In the genomic region with DNA sequence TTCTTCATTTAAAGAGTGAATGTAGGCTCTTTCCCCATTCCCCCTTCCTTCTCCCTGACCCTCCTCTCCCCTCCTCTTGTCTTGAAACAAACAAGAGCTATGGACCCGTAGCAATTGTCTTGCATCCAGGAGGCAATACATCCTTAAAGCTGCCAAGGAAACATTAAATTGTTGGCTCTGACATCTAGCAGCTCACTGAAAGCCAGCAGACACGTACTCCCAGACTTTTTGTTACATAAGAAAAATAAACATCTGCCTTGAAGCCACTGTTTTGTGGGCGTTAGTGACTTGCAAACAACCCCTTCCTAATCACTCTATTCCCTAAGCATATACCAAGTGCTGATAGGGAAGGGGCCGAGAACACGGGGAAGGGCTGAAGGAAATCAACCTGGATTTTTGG, we compare ENCODE assay signal across 33 cellular contexts. TPM values are rescaled to one million over a fixed set of nuclear protein-coding genes. Genes with fewer than 3 reads are reported as not detected.
DNase-seq lines count a peak whose midpoint lies in the region; ATAC-seq, FAIRE-seq and TF ChIP-seq lines count a peak whose summit lies in the region.
"Had no signal": no experiment of that assay in that cellular context is flagged by ENCODE, and none has a peak within 500 bp of the region (broad histone marks: within the 10 kb centered on the region; RNA-seq: fewer than 3 reads in every experiment).

No MANE protein-coding gene starts in this region.

- no peak overlapping the region for H2BK120ac ChIP-seq in H1 (replicated peaks; ENCODE audit: low read depth, low read length)

- no peak overlapping the region for H3K4me3 Mint-ChIP-seq in nephron
- H3K4me3 Mint-ChIP-seq in CD8-positive, alpha-beta memory T cell: no peak overlapping the region
- H3K4me3 Mint-ChIP-seq: activated CD8-positive, alpha-beta memory T cell treated with anti-CD3 and anti-CD28 coated beads, Interleukin-2, amount 10 ng/mL, durations not matched to agents 7 days and 5 days; CD4-positive, alpha-beta memory T cell; central memory CD8-positive, alpha-beta T cell; H9; WTC11 had no signal

- no peak overlapping the region for H3K4ac ChIP-seq in H1 (replicated peaks; ENCODE audit: insufficient read length, low read depth, low read length)

- FAIRE-seq in H1 (lab: Jason Lieb, UNC): no peak
- FAIRE-seq: endothelial cell of umbilical vein, urothelium cell line had no signal

- H3K4me3 ChIP-seq in heart left ventricle: no peak overlapping the region
- no peak overlapping the region for H3K4me3 ChIP-seq in H1 (ENCODE audit: extremely low read depth in 1 of 4, insufficient read depth in 2 of 4, low read depth in 3 of 4, low read length in 4 of 4)
- H3K4me3 ChIP-seq in CD8-positive, alpha-beta memory T cell (ENCODE audit: low read length): no peak overlapping the region
- H3K4me3 ChIP-seq: Peyer's patch, thoracic aorta had no signal

- no peak overlapping the region for H3K14ac ChIP-seq in H1 (ENCODE audit: insufficient read length)

- no peak overlapping the region for H2BK5ac ChIP-seq in H1 (ENCODE audit: low read depth, low read length)

- no peak overlapping the region for H2BK12ac ChIP-seq in H1 (ENCODE audit: low read depth, low read length)

- TF ChIP-seq POLR2A in heart left ventricle (IDR thresholded peaks at IDR 0.05): no peak
- no peak for TF ChIP-seq POLR2A in H1 (IDR thresholded peaks at IDR 0.05; ENCODE audit: control extremely low read depth in 1 of 2, low read depth in 2 of 2, low read length in 2 of 2)

- no peaks in the 10 kb centered on the region for H3K9me3 Mint-ChIP-seq in nephron
- no peaks in the 10 kb centered on the region for H3K9me3 Mint-ChIP-seq in CD8-positive, alpha-beta memory T cell
- H3K9me3 Mint-ChIP-seq: CD4-positive, alpha-beta memory T cell; central memory CD8-positive, alpha-beta T cell; H9 had no signal

- no peak overlapping the region for H3K4me2 ChIP-seq in H1 (ENCODE audit: insufficient read depth in 1 of 2, low read depth in 2 of 2, low read length in 2 of 2)

- H4K5ac ChIP-seq in H1 (ENCODE audit: insufficient read length, low read depth, low read length): no peak overlapping the region

- 43 to 56% (median 45%) methylated on average over 5 of the region's 5 CpGs for WGBS in heart left ventricle, 4 donors
- WGBS in H1 (ENCODE audit: extremely low coverage in 1 of 2, insufficient coverage in 1 of 2, insufficient read length in 1 of 2, insufficient replicate concordance in 2 of 2, low coverage in 1 of 2, low lambda C conversion rate in 2 of 2, missing lambda C conversion rate in 1 of 2), 2 experiments: 87% methylated on average over 5 of the region's 5 CpGs; no CpG with 5 or more reads in 1 of the 2 experiments

- H3K27me3 ChIP-seq in heart left ventricle (no peaks in the 10 kb centered on the region), H1 (replicated peaks in 1 of 4; ENCODE audit: control insufficient read depth in 3 of 4, extremely low read depth in 1 of 4, insufficient read depth in 3 of 4, low read length in 3 of 4) (no peaks in the 10 kb centered on the region)
- H3K27me3 ChIP-seq in CD8-positive, alpha-beta memory T cell (ENCODE audit: insufficient read depth, low read length, poor library complexity, severe bottlenecking): no peaks in the 10 kb centered on the region
- H3K27me3 ChIP-seq: Peyer's patch had no signal

- intact Hi-C loops in Right ventricle myocardium inferior (cut with DNase I): no loop called here
- intact Hi-C loops in heart left ventricle (cut with DNase I): loop anchor here in 1 of 10 donors (10.0 kb wide), 1 partner anchor 541 kb away; no protein-coding TSS in a partner anchor

- POLR2A ChIA-PET in H1 (lab: Charles Lee; ENCODE audit: partially characterized antibody): no interaction called here
- POLR2A ChIA-PET in CD8-positive, alpha-beta memory T cell (lab: Charles Lee): no interaction called here

- H3K27ac Mint-ChIP-seq in nephron: peak overlapping the region; percentile 11 to 72 (median 34)
- peak overlapping the region in 1 of 8 donors; percentile 16 for H3K27ac Mint-ChIP-seq in CD8-positive, alpha-beta memory T cell
- H3K27ac Mint-ChIP-seq: activated CD8-positive, alpha-beta memory T cell treated with anti-CD3 and anti-CD28 coated beads, Interleukin-2, amount 10 ng/mL, durations not matched to agents 7 days and 5 days; CD4-positive, alpha-beta memory T cell; progenitor cell of endocrine pancreas; WTC11 had no signal

- H2BK20ac ChIP-seq in H1 (ENCODE audit: low read length): no peak overlapping the region

- H3K27ac ChIP-seq in heart left ventricle: peak overlapping the region in 2 of 12 donors; percentile 32 to 69
- H3K27ac ChIP-seq in H1 (ENCODE audit: low read depth, low read length): no peak overlapping the region
- H3K27ac ChIP-seq in CD8-positive, alpha-beta memory T cell (ENCODE audit: low read depth, low read length): no peak overlapping the region
- H3K27ac ChIP-seq: foreskin keratinocyte, Peyer's patch, thoracic aorta had no signal

- H3K79me1 ChIP-seq in H1 (ENCODE audit: low read depth, low read length): no peaks in the 10 kb centered on the region

- no peaks in the 10 kb centered on the region for H3K27me3 Mint-ChIP-seq in nephron (ENCODE audit: low read depth)
- H3K27me3 Mint-ChIP-seq in CD8-positive, alpha-beta memory T cell: peaks cover 5 to 13% of the 10 kb centered on the region in 2 donors
- H3K27me3 Mint-ChIP-seq: progenitor cell of endocrine pancreas had no signal

- peaks cover 0 to 9% (median 0%) of the 10 kb centered on the region in 12 donors for H3K4me1 ChIP-seq in heart left ventricle
- peaks cover 0 to 18% (median 6%) of the 10 kb centered on the region in 4 experiments; a peak in 2 of 7 replicates for H3K4me1 ChIP-seq in H1 (replicated peaks in 1 of 4; ENCODE audit: control insufficient read depth in 3 of 4, insufficient read depth in 4 of 4, low read length in 3 of 4)
- H3K4me1 ChIP-seq in CD8-positive, alpha-beta memory T cell (ENCODE audit: insufficient read depth, low read length): peaks cover 5% of the 10 kb centered on the region
- H3K4me1 ChIP-seq: foreskin keratinocyte had no signal

- H3K9ac ChIP-seq in H1 (replicated peaks in 1 of 4; ENCODE audit: extremely low read depth in 1 of 4, low read depth in 3 of 4, low read length in 3 of 4): no peak overlapping the region

- H3K36me3 ChIP-seq in heart left ventricle (no peaks in the 10 kb centered on the region), H1 (ENCODE audit: control insufficient read depth in 2 of 4, insufficient read depth in 4 of 4, low read length in 3 of 4) (no peaks in the 10 kb centered on the region)
- no peaks in the 10 kb centered on the region for H3K36me3 ChIP-seq in CD8-positive, alpha-beta memory T cell (ENCODE audit: insufficient read depth, low read length)
- H3K36me3 ChIP-seq: Peyer's patch, thoracic aorta had no signal

- no peak overlapping the region for H3K23ac ChIP-seq in H1 (ENCODE audit: insufficient read length)

- peaks cover 25% of the 10 kb centered on the region for H3K4me1 Mint-ChIP-seq in nephron
- peaks cover 0 to 7% (median 0%) of the 10 kb centered on the region in 3 donors for H3K4me1 Mint-ChIP-seq in CD8-positive, alpha-beta memory T cell
- H3K4me1 Mint-ChIP-seq: central memory CD8-positive, alpha-beta T cell had no signal

- no peaks in the 10 kb centered on the region for H3K36me3 Mint-ChIP-seq in nephron (ENCODE audit: low read depth)
- no peaks in the 10 kb centered on the region for H3K36me3 Mint-ChIP-seq in CD8-positive, alpha-beta memory T cell
- H3K36me3 Mint-ChIP-seq: activated CD8-positive, alpha-beta memory T cell treated with anti-CD3 and anti-CD28 coated beads, Interleukin-2, amount 10 ng/mL, durations not matched to agents 7 days and 5 days; CD4-positive, alpha-beta memory T cell; WTC11 had no signal

- no peak for TF ChIP-seq RAD21 in H1 (IDR thresholded peaks at IDR 0.05 in 1 of 2, conservative IDR thresholded peaks at IDR 0.05 in 1 of 2; ENCODE audit: low read depth in 2 of 2, low read length in 2 of 2)

- ATAC-seq in Right ventricle myocardium inferior: peak; percentile 13
- no peak for ATAC-seq in heart left ventricle
- ATAC-seq in GM21529 (IDR thresholded peaks at IDR 0.05; ENCODE audit: unreplicated experiment): no peak
- ATAC-seq: activated CD8-positive, alpha-beta memory T cell treated with anti-CD3 and anti-CD28 coated beads, Interleukin-2, amount 10 ng/mL, durations not matched to agents 7 days and 5 days; foreskin keratinocyte; left lobe of liver; WTC11 had no signal

- no peak overlapping the region for H2AK5ac ChIP-seq in H1 (ENCODE audit: low read depth, low read length)

- H3K9me3 ChIP-seq in heart left ventricle (no peaks in the 10 kb centered on the region), H1 (ENCODE audit: insufficient read depth in 2 of 2, low read depth in 1 of 2, low read length in 1 of 2) (no peaks in the 10 kb centered on the region)
- no peaks in the 10 kb centered on the region for H3K9me3 ChIP-seq in CD8-positive, alpha-beta memory T cell (ENCODE audit: low read length)
- H3K9me3 ChIP-seq: Peyer's patch, thoracic aorta had no signal

- CTCF ChIA-PET in H1 (lab: Charles Lee; ENCODE audit: partially characterized antibody): interaction anchor here (1.0 to 1.9 kb wide), 3 partner anchors 21 to 436 kb away, joined by 3 to 6 read pairs (median 4); a partner anchor contains a TSS
- CTCF ChIA-PET in CD8-positive, alpha-beta memory T cell (lab: Charles Lee): no interaction called here

- TF ChIP-seq CTCF in heart left ventricle (IDR thresholded peaks at IDR 0.05): no peak
- no peak for TF ChIP-seq CTCF in H1 (IDR thresholded peaks at IDR 0.05; ENCODE audit: control extremely low read depth in 1 of 3, insufficient read depth in 1 of 3, low read depth in 1 of 3, low read length in 3 of 3)
- TF ChIP-seq CTCF in nephron (IDR thresholded peaks at IDR 0.05; ENCODE audit: unreplicated experiment in 3 of 3): no peak

- H4K91ac ChIP-seq in H1 (replicated peaks; ENCODE audit: insufficient read length, low read length): no peak overlapping the region

- no peaks in the 10 kb centered on the region for H3K23me2 ChIP-seq in H1 (ENCODE audit: low read depth, low read length)

- no peak overlapping the region for H3K18ac ChIP-seq in H1 (ENCODE audit: extremely low read depth, low read length)

- no peaks in the 10 kb centered on the region for H3K79me2 ChIP-seq in H1 (ENCODE audit: control insufficient read depth in 1 of 2, insufficient read depth in 2 of 2, low read length in 2 of 2)

- H4K8ac ChIP-seq in H1 (ENCODE audit: extremely low read depth, insufficient read depth, low read length): no peak overlapping the region

- no peak for TF ChIP-seq EP300 in H1 (IDR thresholded peaks at IDR 0.05; ENCODE audit: borderline replicate concordance in 1 of 2, low read depth in 2 of 2, low read length in 2 of 2)

- DNase-seq in Right ventricle myocardium inferior (ENCODE audit: missing footprints) (no peak), heart left ventricle (no peak), H1 (ENCODE audit: low read depth in 1 of 2, low spot score in 2 of 2) (no peak), NCI-H82 (lab: John Stamatoyannopoulos, UW) (no peak), NCI-H1092 (lab: John Stamatoyannopoulos, UW) (no peak)
- no peak for DNase-seq in CD8-positive, alpha-beta memory T cell
- DNase-seq: activated CD8-positive, alpha-beta memory T cell treated with anti-CD3 and anti-CD28 coated beads, Interleukin-2, amount 10 ng/mL, durations not matched to agents 7 days and 5 days; activated naive CD4-positive, alpha-beta T cell treated with anti-CD3 and anti-CD28 coated beads, Interleukin-2, amount 50 U/mL, for 16 hours; CD4-positive, alpha-beta memory T cell; foreskin keratinocyte; H9; hippocampal formation; mesenchymal stem cell; MV-4-11; NCI-H146; NCI-H2171; NCI-H510A; Peyer's patch; stimulated activated naive CD4-positive, alpha-beta T cell treated with Interleukin-2 at 50 U/mL for 16 hours; SW 1271; T1000 had no signal

- no peaks in the 10 kb centered on the region for H4K20me1 ChIP-seq in H1 (replicated peaks in 1 of 2; ENCODE audit: control insufficient read depth in 1 of 2, insufficient read depth in 2 of 2, low read length in 2 of 2)

- H3K56ac ChIP-seq in H1 (replicated peaks; ENCODE audit: insufficient read length, low read depth, low read length): no peak overlapping the region

- 0 out of 2 replicates have a peak overlapping the region, but pooled peaks have one; percentile 36 for H2BK15ac ChIP-seq in H1 (ENCODE audit: low read length)

- no peak overlapping the region for H2AFZ ChIP-seq in H1 (ENCODE audit: low read length)

RNA-seq across cellular contexts. Expression of a gene that starts 8.6 kb away (rescaled TPM):
- total RNA-seq in Right ventricle myocardium inferior (not detected), heart left ventricle (under 1 TPM in 1 of 9 donors, not detected in 8; 0.30 TPM)
- polyA plus RNA-seq in heart left ventricle (not detected), H1 (2011; rRNA removed) (0.09 TPM in 1 of 2 replicates, not detected in the other)
- total RNA-seq in H1 (2021; fragmentation: NEBNext Ultra II Directional; extraction: Animal tissue kit (Norgen Biotek cat#: 25700)): not detected in 2 replicates
- 0.08 TPM for polyA plus RNA-seq in H1 (2011; cell fraction: cytosol; rRNA removed)
- polyA plus RNA-seq in H1 (2011; cell fraction: nucleus; rRNA removed): 0.11 TPM
- polyA plus RNA-seq in H1 (2012, experiment 1 of 2): not detected in 4 replicates
- not detected for polyA plus RNA-seq in H1 (2012, experiment 2 of 2)
- polyA plus RNA-seq in H1 (2013, experiment 1 of 2): not detected
- polyA plus RNA-seq in H1 (2013, experiment 2 of 2): 0.09 TPM
- polyA minus RNA-seq in H1 (2011; rRNA and poly(A)+ RNA removed): 0.54 TPM in 1 of 2 replicates, not detected in the other
- not detected for polyA minus RNA-seq in H1 (2011; cell fraction: cytosol; rRNA and poly(A)+ RNA removed)
- polyA minus RNA-seq in H1 (2011; cell fraction: nucleus; rRNA and poly(A)+ RNA removed): 1.6 TPM
- not detected for total RNA-seq in CD8-positive, alpha-beta memory T cell
- not detected for polyA plus RNA-seq in CD8-positive, alpha-beta memory T cell
- total RNA-seq: A172; CD4-positive, alpha-beta memory T cell; endothelial cell of umbilical vein; foreskin keratinocyte; H9; LHCN-M2; Peyer's patch; thoracic aorta; WTC11 had no signal
- polyA plus RNA-seq: CD4-positive, alpha-beta memory T cell; endothelial cell of umbilical vein; foreskin keratinocyte had no signal

RNA-seq across cellular contexts. Expression of a gene that starts 32.0 kb away (rescaled TPM):
- total RNA-seq in Right ventricle myocardium inferior (6.1 TPM), heart left ventricle (10 to 100 TPM in 4 of 9 donors, 1 to 10 TPM in 5; 2.6 to 17.5 (median 8.4) TPM)
- polyA plus RNA-seq in heart left ventricle (1 to 10 TPM; 3.3 to 4.6 TPM), H1 (2011; rRNA removed) (8.7 and 9.1 TPM in 2 replicates)
- total RNA-seq in H1 (2021; fragmentation: NEBNext Ultra II Directional; extraction: Animal tissue kit (Norgen Biotek cat#: 25700)): 10.1 and 12.6 TPM in 2 replicates
- 10.8 TPM for polyA plus RNA-seq in H1 (2011; cell fraction: cytosol; rRNA removed)
- 5.1 TPM for polyA plus RNA-seq in H1 (2011; cell fraction: nucleus; rRNA removed)
- polyA plus RNA-seq in H1 (2012, experiment 1 of 2): 7.9 to 11.0 TPM (median 9.3 TPM) in 4 replicates
- polyA plus RNA-seq in H1 (2012, experiment 2 of 2): 2.5 TPM
- polyA plus RNA-seq in H1 (2013, experiment 1 of 2): 6.5 TPM
- polyA plus RNA-seq in H1 (2013, experiment 2 of 2): 5.5 TPM
- polyA minus RNA-seq in H1 (2011; rRNA and poly(A)+ RNA removed): 10.2 and 13.1 TPM in 2 replicates
- 8.1 TPM for polyA minus RNA-seq in H1 (2011; cell fraction: cytosol; rRNA and poly(A)+ RNA removed)
- 5.7 TPM for polyA minus RNA-seq in H1 (2011; cell fraction: nucleus; rRNA and poly(A)+ RNA removed)
- total RNA-seq in CD8-positive, alpha-beta memory T cell: 10 to 100 TPM; 11.3 to 12.8 TPM
- 7.1 TPM for polyA plus RNA-seq in CD8-positive, alpha-beta memory T cell

RNA-seq across cellular contexts. Expression of a gene that starts 39.7 kb away (rescaled TPM):
- total RNA-seq in Right ventricle myocardium inferior: not detected
- total RNA-seq in heart left ventricle: not detected
- under 1 TPM in 1 of 2 donors, not detected in 1; 0.03 TPM for polyA plus RNA-seq in heart left ventricle
- total RNA-seq in H1 (2021; fragmentation: NEBNext Ultra II Directional; extraction: Animal tissue kit (Norgen Biotek cat#: 25700)): 0.15 TPM in 1 of 2 replicates, not detected in the other
- polyA plus RNA-seq in H1 (2011; rRNA removed): 0.13 TPM in 1 of 2 replicates, not detected in the other
- 0.08 TPM for polyA plus RNA-seq in H1 (2011; cell fraction: cytosol; rRNA removed)
- 0.07 TPM for polyA plus RNA-seq in H1 (2011; cell fraction: nucleus; rRNA removed)
- 0.09 to 0.12 TPM (median 0.12 TPM) in 3 of 4 replicates, not detected in the other for polyA plus RNA-seq in H1 (2012, experiment 1 of 2)
- polyA plus RNA-seq in H1 (2012, experiment 2 of 2): not detected
- polyA plus RNA-seq in H1 (2013, experiment 1 of 2): not detected
- 0.04 TPM for polyA plus RNA-seq in H1 (2013, experiment 2 of 2)
- 0.29 TPM in 1 of 2 replicates, not detected in the other for polyA minus RNA-seq in H1 (2011; rRNA and poly(A)+ RNA removed)
- polyA minus RNA-seq in H1 (2011; cell fraction: cytosol; rRNA and poly(A)+ RNA removed): not detected
- not detected for polyA minus RNA-seq in H1 (2011; cell fraction: nucleus; rRNA and poly(A)+ RNA removed)
- not detected for total RNA-seq in CD8-positive, alpha-beta memory T cell
- polyA plus RNA-seq in CD8-positive, alpha-beta memory T cell: not detected
- total RNA-seq: A172; activated CD8-positive, alpha-beta memory T cell treated with anti-CD3 and anti-CD28 coated beads, Interleukin-2, amount 10 ng/mL, durations not matched to agents 7 days and 5 days; CD4-positive, alpha-beta memory T cell; dermis microvascular lymphatic vessel endothelial cell; endothelial cell of umbilical vein; foreskin keratinocyte; H9; left lobe of liver; LHCN-M2; Peyer's patch; progenitor cell of endocrine pancreas; thoracic aorta had no signal
- polyA plus RNA-seq: CD4-positive, alpha-beta memory T cell; endothelial cell of umbilical vein; foreskin keratinocyte had no signal
